ENCODE assay signal across 1 cellular context in genomic region chr4:158819942-158820786, GRCh38.
A peak's percentile ranks its signal among the peaks of the same experiment; 100 is the strongest.
TF ChIP-seq lines count a peak whose summit lies in the region.

No MANE protein-coding gene starts in this region.

TF ChIP-seq in HepG2, 621 proteins besides CTCF, POLR2A, EP300 and RAD21 (continued from another document):
- TF ChIP-seq, protein P1, sequence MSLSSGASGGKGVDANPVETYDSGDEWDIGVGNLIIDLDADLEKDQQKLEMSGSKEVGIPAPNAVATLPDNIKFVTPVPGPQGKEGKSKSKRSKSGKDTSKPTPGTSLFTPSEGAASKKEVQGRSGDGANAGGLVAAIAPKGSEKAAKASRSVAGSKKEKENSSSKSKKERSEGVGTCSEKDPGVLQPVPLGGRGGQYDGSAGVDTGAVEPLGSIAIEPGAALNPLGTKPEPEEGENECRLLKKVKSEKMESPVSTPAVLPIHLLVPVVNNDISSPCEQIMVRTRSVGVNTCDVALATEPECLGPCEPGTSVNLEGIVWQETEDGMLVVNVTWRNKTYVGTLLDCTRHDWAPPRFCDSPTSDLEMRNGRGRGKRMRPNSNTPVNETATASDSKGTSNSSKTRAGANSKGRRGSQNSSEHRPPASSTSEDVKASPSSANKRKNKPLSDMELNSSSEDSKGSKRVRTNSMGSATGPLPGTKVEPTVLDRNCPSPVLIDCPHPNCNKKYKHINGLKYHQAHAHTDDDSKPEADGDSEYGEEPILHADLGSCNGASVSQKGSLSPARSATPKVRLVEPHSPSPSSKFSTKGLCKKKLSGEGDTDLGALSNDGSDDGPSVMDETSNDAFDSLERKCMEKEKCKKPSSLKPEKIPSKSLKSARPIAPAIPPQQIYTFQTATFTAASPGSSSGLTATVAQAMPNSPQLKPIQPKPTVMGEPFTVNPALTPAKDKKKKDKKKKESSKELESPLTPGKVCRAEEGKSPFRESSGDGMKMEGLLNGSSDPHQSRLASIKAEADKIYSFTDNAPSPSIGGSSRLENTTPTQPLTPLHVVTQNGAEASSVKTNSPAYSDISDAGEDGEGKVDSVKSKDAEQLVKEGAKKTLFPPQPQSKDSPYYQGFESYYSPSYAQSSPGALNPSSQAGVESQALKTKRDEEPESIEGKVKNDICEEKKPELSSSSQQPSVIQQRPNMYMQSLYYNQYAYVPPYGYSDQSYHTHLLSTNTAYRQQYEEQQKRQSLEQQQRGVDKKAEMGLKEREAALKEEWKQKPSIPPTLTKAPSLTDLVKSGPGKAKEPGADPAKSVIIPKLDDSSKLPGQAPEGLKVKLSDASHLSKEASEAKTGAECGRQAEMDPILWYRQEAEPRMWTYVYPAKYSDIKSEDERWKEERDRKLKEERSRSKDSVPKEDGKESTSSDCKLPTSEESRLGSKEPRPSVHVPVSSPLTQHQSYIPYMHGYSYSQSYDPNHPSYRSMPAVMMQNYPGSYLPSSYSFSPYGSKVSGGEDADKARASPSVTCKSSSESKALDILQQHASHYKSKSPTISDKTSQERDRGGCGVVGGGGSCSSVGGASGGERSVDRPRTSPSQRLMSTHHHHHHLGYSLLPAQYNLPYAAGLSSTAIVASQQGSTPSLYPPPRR (CRISPR knock-in tag; IDR thresholded peaks at IDR 0.05; ENCODE audit: borderline replicate concordance): peak; percentile 17; the same call in 1 of the 2 replicates
- TF ChIP-seq MAF1 (CRISPR knock-in tag; IDR thresholded peaks at IDR 0.05; ENCODE audit: borderline replicate concordance): no peak
- TF ChIP-seq, protein P2, sequence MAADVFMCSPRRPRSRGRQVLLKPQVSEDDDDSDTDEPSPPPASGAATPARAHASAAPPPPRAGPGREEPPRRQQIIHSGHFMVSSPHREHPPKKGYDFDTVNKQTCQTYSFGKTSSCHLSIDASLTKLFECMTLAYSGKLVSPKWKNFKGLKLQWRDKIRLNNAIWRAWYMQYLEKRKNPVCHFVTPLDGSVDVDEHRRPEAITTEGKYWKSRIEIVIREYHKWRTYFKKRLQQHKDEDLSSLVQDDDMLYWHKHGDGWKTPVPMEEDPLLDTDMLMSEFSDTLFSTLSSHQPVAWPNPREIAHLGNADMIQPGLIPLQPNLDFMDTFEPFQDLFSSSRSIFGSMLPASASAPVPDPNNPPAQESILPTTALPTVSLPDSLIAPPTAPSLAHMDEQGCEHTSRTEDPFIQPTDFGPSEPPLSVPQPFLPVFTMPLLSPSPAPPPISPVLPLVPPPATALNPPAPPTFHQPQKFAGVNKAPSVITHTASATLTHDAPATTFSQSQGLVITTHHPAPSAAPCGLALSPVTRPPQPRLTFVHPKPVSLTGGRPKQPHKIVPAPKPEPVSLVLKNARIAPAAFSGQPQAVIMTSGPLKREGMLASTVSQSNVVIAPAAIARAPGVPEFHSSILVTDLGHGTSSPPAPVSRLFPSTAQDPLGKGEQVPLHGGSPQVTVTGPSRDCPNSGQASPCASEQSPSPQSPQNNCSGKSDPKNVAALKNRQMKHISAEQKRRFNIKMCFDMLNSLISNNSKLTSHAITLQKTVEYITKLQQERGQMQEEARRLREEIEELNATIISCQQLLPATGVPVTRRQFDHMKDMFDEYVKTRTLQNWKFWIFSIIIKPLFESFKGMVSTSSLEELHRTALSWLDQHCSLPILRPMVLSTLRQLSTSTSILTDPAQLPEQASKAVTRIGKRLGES (CRISPR knock-in tag; IDR thresholded peaks at IDR 0.05; ENCODE audit: borderline replicate concordance): 0 out of 2 replicates have a peak, but pooled peaks have one; percentile 15
